ENCODE assay signal across 9 cellular contexts in the genomic region with DNA sequence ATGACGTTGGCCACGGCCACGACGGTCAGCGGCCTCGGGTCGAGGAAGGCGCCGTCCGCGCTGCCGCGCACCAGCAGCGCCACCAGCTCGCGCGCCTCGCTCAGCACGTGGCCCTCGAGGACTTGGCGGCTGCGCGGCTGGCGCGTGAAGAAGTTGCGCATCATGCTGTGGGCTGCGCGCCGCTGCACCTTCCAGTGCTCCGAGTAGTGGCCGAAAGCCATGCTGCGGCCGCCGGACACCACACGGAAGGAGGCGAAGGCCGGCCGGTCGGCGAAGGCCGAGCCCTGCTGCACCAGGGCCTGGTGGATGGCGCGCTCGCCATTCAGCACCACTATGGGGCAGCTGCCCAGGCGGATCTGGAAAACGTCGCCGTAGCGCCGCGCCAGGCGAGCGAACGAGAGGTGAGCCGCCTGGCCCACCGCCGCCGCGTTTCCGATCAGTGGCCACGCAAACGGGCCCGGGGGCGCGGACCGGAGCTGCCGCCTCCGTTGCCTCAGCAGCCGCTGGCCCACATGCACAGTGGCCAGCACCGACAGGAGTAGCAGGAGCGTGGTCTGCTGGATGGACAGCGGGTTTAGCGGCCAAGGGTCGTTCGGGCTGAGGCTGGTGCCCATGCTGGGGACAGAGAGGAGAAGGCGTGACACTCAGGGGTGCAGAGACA. TPM values are rescaled to one million over a fixed set of nuclear protein-coding genes. Genes with fewer than 3 reads are reported as not detected.
A peak's percentile ranks its signal among the peaks of the same experiment; 100 is the strongest.
DNase-seq lines count a peak whose midpoint lies in the region; ATAC-seq and TF ChIP-seq lines count a peak whose summit lies in the region.
"Had no signal": no experiment of that assay in that cellular context is flagged by ENCODE, and none has a peak within 500 bp of the region (broad histone marks: within the 10 kb centered on the region; RNA-seq: fewer than 3 reads in every experiment).

No MANE protein-coding gene starts in this region.

- H3K36me3 ChIP-seq in cardiac muscle cell = no peaks in the 10 kb centered on the region

- H3K9me3 Mint-ChIP-seq in progenitor cell of endocrine pancreas (ENCODE audit: low read depth) (no peaks in the 10 kb centered on the region), immature natural killer cell (no peaks in the 10 kb centered on the region)

- H3K27me3 ChIP-seq in cardiac muscle cell = peaks cover 67% of the 10 kb centered on the region

- ATAC-seq in HG02642 (IDR thresholded peaks at IDR 0.05; ENCODE audit: poor library complexity, unreplicated experiment) = no peak
- ATAC-seq in HG02938 (IDR thresholded peaks at IDR 0.05; ENCODE audit: unreplicated experiment) = no peak

- H3K4me1 Mint-ChIP-seq in progenitor cell of endocrine pancreas (ENCODE audit: low read depth) (peaks cover 18% of the 10 kb centered on the region), immature natural killer cell (peaks cover 7 to 9% of the 10 kb centered on the region in 2 donors)

- in situ Hi-C loops in GM13977 (cut with MboI; ENCODE audit: low pct_unique_long_range_greater_than_20kb, low sequenced_read_pairs, unreplicated experiment) = no loop called here

- H3K27me3 Mint-ChIP-seq in progenitor cell of endocrine pancreas = peaks cover 72% of the 10 kb centered on the region
- peaks cover 8 to 19% (median 17%) of the 10 kb centered on the region in 3 donors for H3K27me3 Mint-ChIP-seq in immature natural killer cell (ENCODE audit: low read depth in 3 of 3)

- no peak overlapping the region for H3K27ac ChIP-seq in cardiac muscle cell

- H3K27ac Mint-ChIP-seq in progenitor cell of endocrine pancreas (no peak overlapping the region), immature natural killer cell (no peak overlapping the region)

- H3K4me3 Mint-ChIP-seq in progenitor cell of endocrine pancreas (ENCODE audit: low read depth) (peak overlapping the region; percentile 48), immature natural killer cell (no peak overlapping the region)

- no peak for TF ChIP-seq CTCF in GM13977 (IDR thresholded peaks at IDR 0.05; ENCODE audit: extremely low read depth, insufficient read depth, missing control alignments)
- TF ChIP-seq CTCF in cardiac muscle cell (IDR thresholded peaks at IDR 0.05; ENCODE audit: low read depth, low read length) = no peak
- TF ChIP-seq CTCF in progenitor cell of endocrine pancreas (IDR thresholded peaks at IDR 0.05; ENCODE audit: unreplicated experiment) = no peak

- no peaks in the 10 kb centered on the region for H3K9me3 ChIP-seq in cardiac muscle cell (ENCODE audit: low read depth)

- H3K36me3 Mint-ChIP-seq in progenitor cell of endocrine pancreas (ENCODE audit: insufficient read depth) (peaks cover 1% of the 10 kb centered on the region), immature natural killer cell (no peaks in the 10 kb centered on the region)

- peak overlapping the region; percentile 9 for H3K4me3 ChIP-seq in cardiac muscle cell

- H3K4me1 ChIP-seq in cardiac muscle cell (ENCODE audit: low read depth) = peaks cover 3% of the 10 kb centered on the region

- DNase-seq in GM13977 (ENCODE audit: low spot score) (peak; percentile 39), cardiac muscle cell (ENCODE audit: low read depth in 1 of 2, low spot score in 1 of 2) (peak; percentile 66 to 75), progenitor cell of endocrine pancreas (ENCODE audit: low spot score, unreplicated experiment) (peak; percentile 33), NCI-H2081 (lab: John Stamatoyannopoulos, UW) (no peak), immature natural killer cell (no peak)
- peak; percentile 57 for DNase-seq in activated CD8-positive, alpha-beta memory T cell treated with anti-CD3 and anti-CD28 coated beads, Interleukin-2, amount 50 U/mL, for 48 hours
- DNase-seq: stimulated activated naive CD4-positive, alpha-beta T cell had no signal

RNA-seq across cellular contexts. Expression of gene CYP1B1, which starts 1.0 kb away (rescaled TPM):
- total RNA-seq in cardiac muscle cell (0.18 TPM in 1 of 2 replicates, not detected in the other), progenitor cell of endocrine pancreas (1.1 and 1.6 TPM in 2 replicates)
- polyA plus RNA-seq in cardiac muscle cell (0.06 TPM in 1 of 2 replicates, not detected in the other), immature natural killer cell (1 to 10 TPM in 2 of 3 donors, under 1 TPM in 1; 0.49 to 1.7 (median 1.2) TPM)

Comparison
In these comparisons a context has a peak if more than half of its experiments do, and no peak if none do; other contexts are left out.
1. DNase-seq: peak in GM13977 (single experiment), activated CD8-positive, alpha-beta memory T cell treated with anti-CD3 and anti-CD28 coated beads, Interleukin-2, amount 50 U/mL, for 48 hours (single experiment), cardiac muscle cell (2 of 2) and progenitor cell of endocrine pancreas (single experiment); none in NCI-H2081 (0 of 2) and immature natural killer cell (0 of 3).